ENCODE assay signal across 16 cellular contexts in the genomic region with DNA sequence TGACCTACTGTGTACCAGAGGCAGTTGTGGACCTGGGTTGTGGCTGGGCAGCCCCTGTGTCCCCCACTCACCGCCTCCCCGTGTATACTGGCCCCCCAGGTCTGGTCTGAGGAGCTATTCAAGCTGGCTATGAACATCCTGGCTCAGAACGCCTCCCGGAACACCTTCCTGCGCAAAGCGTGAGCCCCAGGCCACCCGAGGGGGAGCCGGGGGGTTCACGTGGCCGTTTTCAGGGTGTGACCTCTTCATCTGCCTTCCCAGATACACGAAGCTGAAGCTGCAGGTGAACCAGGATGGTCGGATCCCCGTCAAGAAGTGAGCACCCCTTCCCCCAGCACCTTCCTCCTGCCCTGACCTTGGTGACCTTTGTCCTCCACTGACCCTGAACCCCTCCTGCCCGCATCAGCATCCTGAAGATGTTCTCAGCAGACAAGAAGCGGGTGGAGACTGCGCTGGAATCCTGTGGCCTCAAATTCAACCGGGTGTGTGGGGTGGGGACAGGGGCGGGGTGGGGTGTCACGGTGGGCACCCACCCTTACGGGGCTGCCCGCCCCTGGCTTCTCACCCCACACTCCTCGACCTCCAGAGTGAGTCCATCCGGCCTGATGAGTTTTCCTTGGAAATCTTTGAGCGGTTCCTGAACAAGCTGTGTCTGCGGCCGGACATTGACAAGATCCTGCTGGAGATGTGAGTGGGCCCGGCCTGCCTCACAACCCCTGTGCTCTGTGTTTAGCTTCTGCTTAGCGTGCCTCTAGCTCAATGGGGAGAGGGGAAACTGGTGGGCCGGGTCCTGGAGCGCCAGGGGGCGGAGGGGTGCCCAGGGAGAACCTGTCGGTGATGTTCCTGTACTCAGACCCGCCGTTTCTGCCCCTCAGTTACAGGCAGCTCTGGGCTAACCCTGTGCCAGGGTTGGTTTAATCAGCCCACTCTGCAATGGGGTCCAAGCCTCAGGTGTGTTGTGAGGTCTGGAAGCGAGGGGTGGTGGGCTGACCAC. TPM values are rescaled to one million over a fixed set of nuclear protein-coding genes. Genes with fewer than 3 reads are reported as not detected.
A peak's percentile ranks its signal among the peaks of the same experiment; 100 is the strongest.
DNase-seq lines count a peak whose midpoint lies in the region; ATAC-seq, FAIRE-seq and TF ChIP-seq lines count a peak whose summit lies in the region.
"Had no signal": no experiment of that assay in that cellular context is flagged by ENCODE, and none has a peak within 500 bp of the region (broad histone marks: within the 10 kb centered on the region; RNA-seq: fewer than 3 reads in every experiment).

No MANE protein-coding gene starts in this region.

- intact Hi-C loops in kidney (cut with DNase I) (no loop called here), spleen (cut with DNase I; ENCODE audit: low total_unique reads) (no loop called here)

- no peak for FAIRE-seq in kidney (lab: Jason Lieb, UNC)

- H3K9me3 ChIP-seq in WERI-Rb-1 (ENCODE audit: severe bottlenecking): no peaks in the 10 kb centered on the region
- H3K9me3 ChIP-seq in kidney (ENCODE audit: control insufficient read depth in 1 of 2, low read length in 2 of 2): no peaks in the 10 kb centered on the region
- no peaks in the 10 kb centered on the region for H3K9me3 ChIP-seq in spleen
- H3K9me3 ChIP-seq: BLaER1, HAP-1 had no signal

- no peak overlapping the region for H3K4me3 ChIP-seq in GM23338
- H3K4me3 ChIP-seq in WERI-Rb-1 (ENCODE audit: low read depth, low read length): no peak overlapping the region
- H3K4me3 ChIP-seq in kidney (ENCODE audit: low read length in 2 of 2): no peak overlapping the region
- no peak overlapping the region for H3K4me3 ChIP-seq in spleen
- H3K4me3 ChIP-seq: BLaER1, HAP-1 had no signal

- 80 to 91% (median 86%) methylated on average over 22 to 35 of the region's 35 CpGs for WGBS in spleen, 5 donors

- H3K4me3 Mint-ChIP-seq in GM23338 (peak overlapping the region; percentile 16; the same call in 1 of the 3 replicates), WTC11 (no peak overlapping the region)
- H3K4me3 Mint-ChIP-seq: CD14-positive monocyte; CD4-positive, alpha-beta memory T cell had no signal

- peaks cover 11% of the 10 kb centered on the region; the same call in 1 of the 2 replicates for H3K36me3 ChIP-seq in GM23338 (ENCODE audit: insufficient read depth)
- peaks cover 54% of the 10 kb centered on the region for H3K36me3 ChIP-seq in WERI-Rb-1
- peaks cover 6% of the 10 kb centered on the region in 2 donors for H3K36me3 ChIP-seq in kidney (ENCODE audit: control insufficient read depth in 1 of 2, insufficient read depth in 2 of 2, low read length in 2 of 2)
- peaks cover 0 to 64% (median 40%) of the 10 kb centered on the region in 6 donors for H3K36me3 ChIP-seq in spleen

- H3K79me2 ChIP-seq in GM23338 (replicated peaks; ENCODE audit: insufficient read depth): peaks cover 19% of the 10 kb centered on the region

- peaks cover 40% of the 10 kb centered on the region for H3K36me3 Mint-ChIP-seq in GM23338 (ENCODE audit: low read depth)
- peaks cover 21% of the 10 kb centered on the region for H3K36me3 Mint-ChIP-seq in WTC11

- no peak for TF ChIP-seq CTCF in GM23338 (conservative IDR thresholded peaks at IDR 0.05; ENCODE audit: low read depth in 2 of 2)
- no peak for TF ChIP-seq CTCF in WERI-Rb-1 (IDR thresholded peaks at IDR 0.05; ENCODE audit: low read depth, low read length)
- TF ChIP-seq CTCF in kidney (IDR thresholded peaks at IDR 0.05; ENCODE audit: borderline replicate concordance, extremely low read depth, insufficient read depth): no peak
- TF ChIP-seq CTCF in spleen (IDR thresholded peaks at IDR 0.05 in 8 of 11, conservative IDR thresholded peaks at IDR 0.05 in 3 of 11): no peak
- no peak for TF ChIP-seq CTCF in WTC11 (IDR thresholded peaks at IDR 0.05)

- H3K27me3 Mint-ChIP-seq in GM23338 (ENCODE audit: insufficient read depth, low read depth, poor library complexity) (peaks cover 22% of the 10 kb centered on the region), WTC11 (ENCODE audit: low read depth) (no peaks in the 10 kb centered on the region)
- H3K27me3 Mint-ChIP-seq: CD4-positive, alpha-beta memory T cell had no signal

- H2AFZ ChIP-seq in GM23338: no peak overlapping the region

- H3K9me3 Mint-ChIP-seq in GM23338 (no peaks in the 10 kb centered on the region), WTC11 (no peaks in the 10 kb centered on the region)
- H3K9me3 Mint-ChIP-seq: CD4-positive, alpha-beta memory T cell had no signal

- peaks cover 4% of the 10 kb centered on the region for H4K20me1 ChIP-seq in GM23338 (replicated peaks; ENCODE audit: insufficient read depth)

- POLR2A ChIA-PET in WTC11 (lab: Charles Lee): interaction anchor here (1.7 kb wide), 1 partner anchor 14 kb away, joined by 5 read pairs; no protein-coding TSS in a partner anchor

- peaks cover 4% of the 10 kb centered on the region for H3F3A ChIP-seq in GM23338 (replicated peaks; ENCODE audit: low read depth)

- H3K9me2 ChIP-seq in GM23338 (ENCODE audit: insufficient read depth): no peaks in the 10 kb centered on the region

- DNase-seq in GM23338 (ENCODE audit: low spot score): no peak
- DNase-seq in WERI-Rb-1: no peak
- peak; percentile 54 for DNase-seq in kidney
- DNase-seq in spleen: peak; percentile 68
- no peak for DNase-seq in WTC11 (ENCODE audit: low spot score)
- DNase-seq in KG1 (lab: John Stamatoyannopoulos, UW): no peak
- DNase-seq: 8988T; CD4-positive, alpha-beta memory T cell; DMS153; DMS79 treated with DMSO at 0.1 percent for 48 hours; GF-D8 had no signal

- TF ChIP-seq POLR2A in spleen (IDR thresholded peaks at IDR 0.05): no peak

- CTCF ChIA-PET in WTC11 (lab: Charles Lee): interaction anchor here (1.4 kb wide), 2 partner anchors 45 to 51 kb away, joined by 3 to 6 read pairs; no protein-coding TSS in a partner anchor

- no peak overlapping the region for H3K4me2 ChIP-seq in GM23338
- H3K4me2 ChIP-seq: BLaER1 had no signal

- peaks cover 4% of the 10 kb centered on the region for H3K4me1 ChIP-seq in GM23338 (ENCODE audit: insufficient read depth)
- H3K4me1 ChIP-seq in kidney (ENCODE audit: control insufficient read depth in 1 of 2, insufficient read depth in 1 of 2, low read depth in 1 of 2, low read length in 2 of 2): peaks cover 5 to 20% of the 10 kb centered on the region in 2 donors
- peaks cover 9 to 49% (median 36%) of the 10 kb centered on the region in 6 donors for H3K4me1 ChIP-seq in spleen

- ATAC-seq in GM23338 (no peak), GM19395 (IDR thresholded peaks at IDR 0.05; ENCODE audit: unreplicated experiment) (no peak), WTC11 (no peak)

- H3K27ac ChIP-seq in GM23338 (ENCODE audit: low read depth) (no peak overlapping the region), WERI-Rb-1 (peak overlapping the region; percentile 33; the same call in 1 of the 2 replicates), kidney (ENCODE audit: low read depth in 2 of 2, low read length in 2 of 2) (no peak overlapping the region), spleen (no peak overlapping the region)
- H3K27ac ChIP-seq: HL-60 had no signal

- H3K27me3 ChIP-seq in GM23338 (ENCODE audit: insufficient read depth): no peaks in the 10 kb centered on the region
- H3K27me3 ChIP-seq in WERI-Rb-1 (ENCODE audit: insufficient read depth, low read depth, severe bottlenecking): no peaks in the 10 kb centered on the region
- H3K27me3 ChIP-seq in spleen (replicated peaks in 1 of 7): no peaks in the 10 kb centered on the region
- H3K27me3 ChIP-seq: BLaER1 had no signal

- H3K4me1 Mint-ChIP-seq in GM23338: peaks cover 13% of the 10 kb centered on the region
- peaks cover 16% of the 10 kb centered on the region for H3K4me1 Mint-ChIP-seq in WTC11

- H3K9ac ChIP-seq in kidney (ENCODE audit: low read length in 2 of 2): no peak overlapping the region

- H3K27ac Mint-ChIP-seq in GM23338 (no peak overlapping the region), WTC11 (no peak overlapping the region)
- H3K27ac Mint-ChIP-seq: CD4-positive, alpha-beta memory T cell had no signal

TF ChIP-seq in WTC11, 78 proteins besides CTCF, POLR2A, EP300 and RAD21 (continues in another document):
- TF ChIP-seq FOXK1 (CRISPR knock-in tag; IDR thresholded peaks at IDR 0.05): no peak
- no peak for TF ChIP-seq SMAD4 (CRISPR knock-in tag; IDR thresholded peaks at IDR 0.05)
- no peak for TF ChIP-seq CREB1 (CRISPR knock-in tag; IDR thresholded peaks at IDR 0.05)

RNA-seq across cellular contexts. Expression of gene PLCB3, which starts 4.1 kb away (rescaled TPM):
- 89.8 and 103 TPM in 2 replicates for total RNA-seq in GM23338 (2014; rRNA removed; shearing (Covaris generic))
- polyA plus RNA-seq in GM23338 (2016; fragmentation: Nextera tagmentation; extraction: Ambion mirVana): 28.1 and 30.9 TPM in 2 replicates
- 24.6 TPM for total RNA-seq in kidney
- 9.6 TPM for polyA plus RNA-seq in kidney (ENCODE audit: insufficient read depth, low read depth, low replicate concordance)
- total RNA-seq in spleen: 10 to 100 TPM; 20.7 to 28.3 (median 22.3) TPM
- 10 to 100 TPM in 1 of 3 donors, 1 to 10 TPM in 2; 3.8 to 11.9 (median 4.4) TPM for polyA plus RNA-seq in spleen
- total RNA-seq in WTC11 (2021): 80.0 to 97.4 TPM (median 82.2 TPM) in 3 replicates

RNA-seq across cellular contexts. Expression of gene PPP1R14B, which starts 8.7 kb away (rescaled TPM):
- total RNA-seq in GM23338 (2014; rRNA removed; shearing (Covaris generic)): 283 and 315 TPM in 2 replicates
- polyA plus RNA-seq in GM23338 (2016; fragmentation: Nextera tagmentation; extraction: Ambion mirVana) (250 and 418 TPM in 2 replicates), kidney (ENCODE audit: insufficient read depth, low read depth, low replicate concordance) (145 TPM), spleen (100 to 1,000 TPM; 139 to 190 (median 168) TPM)
- total RNA-seq in kidney (86.5 TPM), spleen (10 to 100 TPM; 47.6 to 93.9 (median 78.3) TPM), WTC11 (2021) (435 to 471 TPM (median 458 TPM) in 3 replicates)

RNA-seq across cellular contexts. Expression of gene FKBP2, which starts 14.5 kb away (rescaled TPM):
- total RNA-seq in GM23338 (2014; rRNA removed; shearing (Covaris generic)): 31.4 and 35.0 TPM in 2 replicates
- 201 and 221 TPM in 2 replicates for polyA plus RNA-seq in GM23338 (2016; fragmentation: Nextera tagmentation; extraction: Ambion mirVana)
- total RNA-seq in kidney: 76.0 TPM
- 411 TPM for polyA plus RNA-seq in kidney (ENCODE audit: insufficient read depth, low read depth, low replicate concordance)
- 10 to 100 TPM; 26.9 to 98.3 (median 42.6) TPM for total RNA-seq in spleen
- 100 to 1,000 TPM in 1 of 3 donors, 10 to 100 TPM in 2; 90.8 to 104 (median 98.4) TPM for polyA plus RNA-seq in spleen
- total RNA-seq in WTC11 (2021): 57.2 to 65.9 TPM (median 61.7 TPM) in 3 replicates

RNA-seq across cellular contexts. Expression of gene VEGFB, which starts 21.0 kb away (rescaled TPM):
- 24.2 and 25.8 TPM in 2 replicates for total RNA-seq in GM23338 (2014; rRNA removed; shearing (Covaris generic))
- polyA plus RNA-seq in GM23338 (2016; fragmentation: Nextera tagmentation; extraction: Ambion mirVana) (20.8 and 24.6 TPM in 2 replicates), kidney (ENCODE audit: insufficient read depth, low read depth, low replicate concordance) (157 TPM), spleen (10 to 100 TPM; 81.6 to 96.9 (median 87.1) TPM)
- total RNA-seq in kidney (77.6 TPM), spleen (100 to 1,000 TPM in 1 of 7 donors, 10 to 100 TPM in 6; 38.3 to 103 (median 63.5) TPM), WTC11 (2021) (51.7 to 62.2 TPM (median 59.7 TPM) in 3 replicates)

RNA-seq across cellular contexts. Expression of gene DNAJC4, which starts 25.1 kb away (rescaled TPM):
- 7.7 and 10.5 TPM in 2 replicates for total RNA-seq in GM23338 (2014; rRNA removed; shearing (Covaris generic))
- polyA plus RNA-seq in GM23338 (2016; fragmentation: Nextera tagmentation; extraction: Ambion mirVana) (31.0 and 34.4 TPM in 2 replicates), kidney (ENCODE audit: insufficient read depth, low read depth, low replicate concordance) (102 TPM), spleen (100 to 1,000 TPM in 1 of 3 donors, 10 to 100 TPM in 2; 83.7 to 113 (median 85.8) TPM)
- total RNA-seq in kidney (31.1 TPM), spleen (10 to 100 TPM; 28.0 to 59.9 (median 49.0) TPM), WTC11 (2021) (26.0 to 27.2 TPM (median 27.1 TPM) in 3 replicates)

Comparison
In these comparisons a context has a peak if more than half of its experiments do, and no peak if none do; other contexts are left out.
1. DNase-seq: peak in kidney (single experiment) and spleen (single experiment); none in GM23338 (single experiment), WERI-Rb-1 (single experiment), WTC11 (single experiment) and KG1 (single experiment).